Comparison of ENCODE assay signal across 7 cellular contexts in genomic region chrX:49309401-49309981, GRCh38. TPM values are rescaled to one million over a fixed set of nuclear protein-coding genes. Genes with fewer than 3 reads are reported as not detected.
DNase-seq lines count a peak whose midpoint lies in the region; ATAC-seq and TF ChIP-seq lines count a peak whose summit lies in the region.

No MANE protein-coding gene starts in this region.

- peak overlapping the region; percentile 14 for H3K4me3 ChIP-seq in astrocyte of the cerebellum (ENCODE audit: low read depth, low read length)

- no peaks in the 10 kb centered on the region for H3K36me3 Mint-ChIP-seq in immature natural killer cell
- H3K36me3 Mint-ChIP-seq in stimulated activated naive B cell treated with anti-CD40 and anti-IgM and Interleukin-4, amounts not matched to agents 10 μg/mL and 1 μg/mL and 100 μg/mL, for 72 hours: peaks cover 0 to 3% of the 10 kb centered on the region in 2 donors

- peak overlapping the region; percentile 85 to 94 (median 90) for H3K27ac Mint-ChIP-seq in immature natural killer cell
- H3K27ac Mint-ChIP-seq in stimulated activated naive B cell treated with anti-CD40 and anti-IgM and Interleukin-4, amounts not matched to agents 10 μg/mL and 1 μg/mL and 100 μg/mL, for 72 hours: peak overlapping the region; percentile 84

- H3K4me3 Mint-ChIP-seq in immature natural killer cell: peak overlapping the region; percentile 78 to 92 (median 86)
- H3K4me3 Mint-ChIP-seq in stimulated activated naive B cell treated with anti-CD40 and anti-IgM and Interleukin-4, amounts not matched to agents 10 μg/mL and 1 μg/mL and 100 μg/mL, for 72 hours: peak overlapping the region; percentile 72 to 82

- peak; percentile 24 for DNase-seq in KBM-7
- no peak for DNase-seq in astrocyte of the cerebellum (ENCODE audit: low read depth)
- DNase-seq in immature natural killer cell: peak; percentile 50 to 59 (median 54)
- no peak for DNase-seq in stimulated activated naive B cell treated with anti-CD40 and anti-IgM and Interleukin-4, amounts not matched to agents 10 μg/mL and 1 μg/mL and 100 μg/mL, for 72 hours
- DNase-seq in DMS 273 (lab: John Stamatoyannopoulos, UW; ENCODE audit: unreplicated experiment): no peak

- H3K4me1 Mint-ChIP-seq in immature natural killer cell: peaks cover 29 to 30% of the 10 kb centered on the region in 2 donors
- peaks cover 18 to 21% of the 10 kb centered on the region in 2 donors for H3K4me1 Mint-ChIP-seq in stimulated activated naive B cell treated with anti-CD40 and anti-IgM and Interleukin-4, amounts not matched to agents 10 μg/mL and 1 μg/mL and 100 μg/mL, for 72 hours

- in situ Hi-C loops in KBM-7 (cut with MboI; ENCODE audit: low pct_unique_long_range_greater_than_20kb, low sequenced_read_pairs) (no loop called here), astrocyte of the cerebellum (cut with HindIII; ENCODE audit: low sequenced_read_pairs) (no loop called here)

- no peaks in the 10 kb centered on the region for H3K9me3 Mint-ChIP-seq in immature natural killer cell
- peaks cover 0 to 3% of the 10 kb centered on the region in 2 donors for H3K9me3 Mint-ChIP-seq in stimulated activated naive B cell treated with anti-CD40 and anti-IgM and Interleukin-4, amounts not matched to agents 10 μg/mL and 1 μg/mL and 100 μg/mL, for 72 hours

- ATAC-seq in stimulated activated naive B cell treated with anti-CD40 and anti-IgM and Interleukin-4, amounts not matched to agents 10 μg/mL and 1 μg/mL and 100 μg/mL, for 72 hours (replicated peaks): peak; percentile 46 to 54
- ATAC-seq in GM18502 (IDR thresholded peaks at IDR 0.05; ENCODE audit: poor library complexity, unreplicated experiment) (no peak), GM19351 (IDR thresholded peaks at IDR 0.05; ENCODE audit: unreplicated experiment) (no peak)

- TF ChIP-seq CTCF in astrocyte of the cerebellum (IDR thresholded peaks at IDR 0.05; ENCODE audit: low read depth, low read length, missing control alignments): no peak

- peaks cover 3 to 19% (median 12%) of the 10 kb centered on the region in 3 donors for H3K27me3 Mint-ChIP-seq in immature natural killer cell (ENCODE audit: low read depth in 3 of 3)
- no peaks in the 10 kb centered on the region for H3K27me3 Mint-ChIP-seq in stimulated activated naive B cell treated with anti-CD40 and anti-IgM and Interleukin-4, amounts not matched to agents 10 μg/mL and 1 μg/mL and 100 μg/mL, for 72 hours

RNA-seq across cellular contexts. Expression of gene GAGE10, which starts 6.0 kb away (rescaled TPM):
- not detected for polyA plus RNA-seq in immature natural killer cell

RNA-seq across cellular contexts. Expression of gene GAGE12J, which starts 12.3 kb away (rescaled TPM):
- polyA plus RNA-seq in immature natural killer cell: not detected

RNA-seq across cellular contexts. Expression of gene GAGE13, which starts 21.9 kb away (rescaled TPM):
- polyA plus RNA-seq in immature natural killer cell: not detected

RNA-seq across cellular contexts. Expression of gene PPP1R3F, which starts 39.9 kb away (rescaled TPM):
- 1 to 10 TPM; 1.9 to 3.4 (median 2.1) TPM for polyA plus RNA-seq in immature natural killer cell

RNA-seq across cellular contexts. Expression of gene FOXP3, which starts 45.0 kb away (rescaled TPM):
- polyA plus RNA-seq in immature natural killer cell: under 1 TPM in 2 of 3 donors, not detected in 1; 0.08 to 0.13 TPM

Comparison
In these comparisons a context has a peak if more than half of its experiments do, and no peak if none do; other contexts are left out.
1. DNase-seq: peak in KBM-7 (single experiment) and immature natural killer cell (3 of 3); none in astrocyte of the cerebellum (single experiment), stimulated activated naive B cell treated with anti-CD40 and anti-IgM and Interleukin-4, amounts not matched to agents 10 μg/mL and 1 μg/mL and 100 μg/mL, for 72 hours (single experiment) and DMS 273 (single experiment).
2. ATAC-seq: peak in stimulated activated naive B cell treated with anti-CD40 and anti-IgM and Interleukin-4, amounts not matched to agents 10 μg/mL and 1 μg/mL and 100 μg/mL, for 72 hours (2 of 2); none in GM18502 (single experiment) and GM19351 (single experiment).